In genomic region chr14:105588236-105588860, GRCh38 we compare ENCODE assay signal across 15 cellular contexts.
A peak's percentile ranks its signal among the peaks of the same experiment; 100 is the strongest.
DNase-seq lines count a peak whose midpoint lies in the region; ATAC-seq, FAIRE-seq and TF ChIP-seq lines count a peak whose summit lies in the region.
"Had no signal": no experiment of that assay in that cellular context is flagged by ENCODE, and none has a peak within 500 bp of the region (broad histone marks: within the 10 kb centered on the region; RNA-seq: fewer than 3 reads in every experiment).

No MANE protein-coding gene starts in this region.

- TF ChIP-seq CTCF in GM20000 (IDR thresholded peaks at IDR 0.05; ENCODE audit: extremely low read depth, missing control alignments): no peak
- no peak for TF ChIP-seq CTCF in bronchial epithelial cell (IDR thresholded peaks at IDR 0.05; ENCODE audit: insufficient read depth, low read length, severe bottlenecking)
- no peak for TF ChIP-seq CTCF in mucosa of descending colon (IDR thresholded peaks at IDR 0.05)

- intact Hi-C loops in mucosa of descending colon (cut with DNase I, micrococcal nuclease): loop anchor here (5.0 to 10.0 kb wide), 2 partner anchors 116 to 119 kb away; no protein-coding TSS in a partner anchor

- DNase-seq in GM20000 (ENCODE audit: low spot score): peak; percentile 23
- no peak for DNase-seq in bronchial epithelial cell (ENCODE audit: low read depth)
- peak in 1 of 3 donors; percentile 54 for DNase-seq in mucosa of descending colon
- DNase-seq in NCI-H526 treated with DMSO at 0.1 percent for 48 hours (lab: John Stamatoyannopoulos, UW): no peak
- DNase-seq: BE2C; CD4-positive, alpha-beta T cell; EL; HCEC 1CT; NCI-H1436 treated with DMSO at 0.1 percent for 48 hours; NCI-H2081; NCI-H510A treated with DMSO at 0.1 percent for 48 hours had no signal

- H3K27me3 ChIP-seq in bronchial epithelial cell (ENCODE audit: control insufficient read depth, insufficient read depth, low read length): no peaks in the 10 kb centered on the region
- H3K27me3 ChIP-seq: BE2C had no signal

- FAIRE-seq in bronchial epithelial cell (lab: Jason Lieb, UNC): peak; percentile 40
- FAIRE-seq: K562 had no signal

- H3K36me3 ChIP-seq in bronchial epithelial cell (ENCODE audit: control insufficient read depth, insufficient read depth, low read length): no peaks in the 10 kb centered on the region
- H3K36me3 ChIP-seq in mucosa of descending colon (ENCODE audit: low read depth): no peaks in the 10 kb centered on the region
- H3K36me3 ChIP-seq: BE2C had no signal

- no peaks in the 10 kb centered on the region for H3K9me3 ChIP-seq in mucosa of descending colon
- H3K9me3 ChIP-seq: BE2C had no signal

- H3K4me3 ChIP-seq in bronchial epithelial cell (ENCODE audit: low read depth, low read length) (no peak overlapping the region), mucosa of descending colon (no peak overlapping the region)
- H3K4me3 ChIP-seq: K562 had no signal

- peak; percentile 2 for ATAC-seq in mucosa of descending colon
- no peak for ATAC-seq in HG03520 (IDR thresholded peaks at IDR 0.05; ENCODE audit: unreplicated experiment)
- ATAC-seq in HG02970 (IDR thresholded peaks at IDR 0.05; ENCODE audit: low FRiP score, unreplicated experiment): no peak
- ATAC-seq in HG03097 (IDR thresholded peaks at IDR 0.05; ENCODE audit: low FRiP score, unreplicated experiment): no peak
- ATAC-seq: K562 had no signal

- H3K4me1 ChIP-seq in mucosa of descending colon (ENCODE audit: low read depth): no peaks in the 10 kb centered on the region
- H3K4me1 ChIP-seq: BE2C had no signal
